ENCODE assay signal across 24 cellular contexts in the genomic region with DNA sequence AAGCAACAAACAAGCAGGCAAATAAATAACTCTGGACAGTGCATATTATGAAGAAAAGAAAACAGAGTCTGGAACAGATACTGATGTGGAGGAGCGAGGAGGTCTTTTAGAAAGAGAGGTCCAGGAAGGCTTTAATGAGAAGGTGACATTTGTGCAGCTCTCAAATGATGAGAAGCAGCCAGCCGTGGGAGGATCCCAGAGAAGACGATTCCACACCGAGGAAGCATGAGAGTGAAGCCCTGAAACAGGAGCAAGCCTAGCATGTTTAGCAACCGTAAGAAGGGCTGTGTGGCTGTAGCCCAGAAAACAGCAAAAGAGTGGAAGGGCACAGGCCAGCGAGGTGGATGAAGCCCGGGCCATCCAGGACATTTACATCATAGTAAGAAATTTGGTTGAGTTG.
DNase-seq lines count a peak whose midpoint lies in the region; ATAC-seq and TF ChIP-seq lines count a peak whose summit lies in the region.
"Had no signal": no experiment of that assay in that cellular context is flagged by ENCODE, and none has a peak within 500 bp of the region (broad histone marks: within the 10 kb centered on the region; RNA-seq: fewer than 3 reads in every experiment).

No MANE protein-coding gene starts in this region.

- TF ChIP-seq CTCF in Caco-2 (IDR thresholded peaks at IDR 0.05; ENCODE audit: insufficient read depth in 1 of 2, low read depth in 1 of 2, low read length in 1 of 2, severe bottlenecking in 1 of 2, unreplicated experiment in 1 of 2): no peak
- TF ChIP-seq CTCF in RWPE1 (conservative IDR thresholded peaks at IDR 0.05; ENCODE audit: low read depth): no peak
- no peak for TF ChIP-seq CTCF in fibroblast of villous mesenchyme (IDR thresholded peaks at IDR 0.05; ENCODE audit: insufficient read depth, low read depth, low read length)
- no peak for TF ChIP-seq CTCF in osteocyte (IDR thresholded peaks at IDR 0.05)
- TF ChIP-seq CTCF in tibial nerve (IDR thresholded peaks at IDR 0.05): no peak

- H3K9me3 ChIP-seq in Caco-2 (no peaks in the 10 kb centered on the region), tibial nerve (no peaks in the 10 kb centered on the region)
- H3K9me3 ChIP-seq: adrenal gland, lower lobe of right lung, thoracic aorta had no signal

- H3K27ac ChIP-seq in RWPE1: peak overlapping the region; percentile 80
- no peak overlapping the region for H3K27ac ChIP-seq in tibial nerve
- H3K27ac ChIP-seq: adrenal gland, lower lobe of right lung, thoracic aorta had no signal

- ATAC-seq in HG03469 (IDR thresholded peaks at IDR 0.05; ENCODE audit: unreplicated experiment): no peak
- ATAC-seq: lower lobe of right lung; sciatic nerve; stimulated activated naive CD8-positive, alpha-beta T cell treated with anti-CD3 and anti-CD28 coated beads, Interleukin-15, Interleukin-2, amounts not matched to agents 100 U/mL and 50 U/mL, for 24 hours; T-cell had no signal

- intact Hi-C loops in Caco-2 (cut with micrococcal nuclease; ENCODE audit: unreplicated experiment): no loop called here

- H3K27me3 ChIP-seq in Caco-2 (replicated peaks; ENCODE audit: control insufficient read depth, insufficient read depth, low read length) (no peaks in the 10 kb centered on the region), tibial nerve (no peaks in the 10 kb centered on the region)
- H3K27me3 ChIP-seq: adrenal gland; BLaER1 treated with 17β-estradiol and CSF1 and Interleukin-3, amounts not matched to agents 10 nM and 100 nM had no signal

- TF ChIP-seq POLR2A in tibial nerve (IDR thresholded peaks at IDR 0.05): no peak

- BruUV-seq in Caco-2 (replicated peaks; lab: Mats Ljungman, UMichigan): no TSS peak

- H3K4me1 Mint-ChIP-seq in Caco-2 (ENCODE audit: low read depth, unreplicated experiment): peaks cover 37% of the 10 kb centered on the region
- H3K4me1 Mint-ChIP-seq in osteocyte (ENCODE audit: unreplicated experiment): peaks cover 42% of the 10 kb centered on the region
- H3K4me1 Mint-ChIP-seq: T-cell had no signal

- H3K9me3 Mint-ChIP-seq in Caco-2 (ENCODE audit: unreplicated experiment) (no peaks in the 10 kb centered on the region), osteocyte (ENCODE audit: unreplicated experiment) (no peaks in the 10 kb centered on the region)
- H3K9me3 Mint-ChIP-seq: activated naive CD4-positive, alpha-beta T cell treated with anti-CD3 and anti-CD28 coated beads for 36 hours; brain; T-cell had no signal

- H3K4me3 ChIP-seq in Caco-2 (ENCODE audit: low read depth, low read length): no peak overlapping the region
- H3K4me3 ChIP-seq in fibroblast of villous mesenchyme (ENCODE audit: low read depth, low read length): no peak overlapping the region
- H3K4me3 ChIP-seq in tibial nerve: no peak overlapping the region
- H3K4me3 ChIP-seq: adrenal gland; BLaER1 treated with 17β-estradiol and CSF1 and Interleukin-3, amounts not matched to agents 10 nM and 100 nM; lower lobe of right lung; thoracic aorta had no signal

- H3K4me1 ChIP-seq in Caco-2 (peaks cover 26% of the 10 kb centered on the region), tibial nerve (no peaks in the 10 kb centered on the region)
- H3K4me1 ChIP-seq: adrenal gland, lower lobe of right lung had no signal

- POLR2A ChIA-PET in Caco-2 (lab: Charles Lee) (no interaction called here), RWPE1 (lab: Yijun Ruan, JAX; ENCODE audit: low non-redundant PET) (no interaction called here)

- WGBS in tibial nerve, 2 donors: 89 to 92% methylated on average over 7 of the region's 7 CpGs

- H3K36me3 ChIP-seq in Caco-2 (ENCODE audit: control insufficient read depth, insufficient read depth, low read length) (no peaks in the 10 kb centered on the region), tibial nerve (no peaks in the 10 kb centered on the region)
- H3K36me3 ChIP-seq: adrenal gland, lower lobe of right lung, thoracic aorta had no signal

- H3K36me3 Mint-ChIP-seq in Caco-2 (ENCODE audit: insufficient read depth, unreplicated experiment) (peaks cover 5% of the 10 kb centered on the region), osteocyte (ENCODE audit: unreplicated experiment) (peaks cover 2% of the 10 kb centered on the region)
- H3K36me3 Mint-ChIP-seq: brain had no signal

- H3K4me3 Mint-ChIP-seq in Caco-2 (ENCODE audit: unreplicated experiment) (no peak overlapping the region), osteocyte (ENCODE audit: unreplicated experiment) (no peak overlapping the region)
- H3K4me3 Mint-ChIP-seq: activated naive CD4-positive, alpha-beta T cell treated with anti-CD3 and anti-CD28 coated beads for 36 hours; brain; T-cell had no signal

- DNase-seq in Caco-2 (no peak), RWPE1 (ENCODE audit: low spot score) (no peak), fibroblast of villous mesenchyme (ENCODE audit: low read depth) (peak; percentile 62), osteocyte (ENCODE audit: extremely low spot score, unreplicated experiment) (no peak), tibial nerve (ENCODE audit: low spot score in 2 of 2) (no peak)
- DNase-seq in NK-92 treated with Interleukin-12 subunit alpha and Interleukin-12 subunit beta, amount 100 ng/mL, for 24 hours (lab: John Stamatoyannopoulos, UW): no peak
- no peak for DNase-seq in activated CD4-positive, CD25-positive, alpha-beta regulatory T cell (lab: John Stamatoyannopoulos, UW)
- DNase-seq: activated CD4-positive, alpha-beta T cell treated with anti-CD3 and anti-CD28 coated beads, Interleukin-2, amount 50 U/mL, for 4 hours; activated naive CD4-positive, alpha-beta T cell treated with anti-CD3 and anti-CD28 coated beads for 36 hours; adrenal gland; GDM1; head of caudate nucleus; lower lobe of right lung; NCI-H146; SHP77 treated with DMSO at 0.1 percent for 48 hours; stimulated activated CD4-positive, alpha-beta T cell treated with anti-CD3 and anti-CD28 coated beads, Interleukin-15, amount 100 ng/mL, for 24 hours; stimulated activated naive CD8-positive, alpha-beta T cell treated with anti-CD3 and anti-CD28 coated beads, Interleukin-15, Interleukin-2, amounts not matched to agents 100 U/mL and 50 U/mL, for 24 hours; T-cell had no signal

- TF ChIP-seq EP300 in tibial nerve (IDR thresholded peaks at IDR 0.05): no peak

- H3K27me3 Mint-ChIP-seq in Caco-2 (ENCODE audit: insufficient read depth, unreplicated experiment): no peaks in the 10 kb centered on the region
- H3K27me3 Mint-ChIP-seq in osteocyte (ENCODE audit: unreplicated experiment): no peaks in the 10 kb centered on the region
- H3K27me3 Mint-ChIP-seq: progenitor cell of endocrine pancreas, T-cell had no signal

- peak overlapping the region; percentile 22 for H3K27ac Mint-ChIP-seq in Caco-2 (ENCODE audit: unreplicated experiment)
- peak overlapping the region; percentile 75 for H3K27ac Mint-ChIP-seq in osteocyte (ENCODE audit: unreplicated experiment)
- H3K27ac Mint-ChIP-seq: activated naive CD4-positive, alpha-beta T cell treated with anti-CD3 and anti-CD28 coated beads for 36 hours; brain; progenitor cell of endocrine pancreas; T-cell had no signal

- CTCF ChIA-PET in Caco-2 (lab: Charles Lee): no interaction called here
- CTCF ChIA-PET in RWPE1 (lab: Yijun Ruan, JAX): no interaction called here
